In genomic region chr13:66359910-66360552, GRCh38 we compare ENCODE assay signal across 25 cellular contexts.
DNase-seq lines count a peak whose midpoint lies in the region; ATAC-seq and TF ChIP-seq lines count a peak whose summit lies in the region.
"Had no signal": no experiment of that assay in that cellular context is flagged by ENCODE, and none has a peak within 500 bp of the region (broad histone marks: within the 10 kb centered on the region; RNA-seq: fewer than 3 reads in every experiment).

No MANE protein-coding gene starts in this region.

- H3K9me3 ChIP-seq in MM.1S (replicated peaks; ENCODE audit: insufficient read depth, low read length): no peaks in the 10 kb centered on the region
- H3K9me3 ChIP-seq: lower lobe of right lung, tibial nerve had no signal

- H3K4me3 ChIP-seq in MM.1S (ENCODE audit: low read length): no peak overlapping the region
- H3K4me3 ChIP-seq: lower lobe of right lung, smooth muscle cell, tibial nerve had no signal

- H3K27me3 ChIP-seq in MM.1S (replicated peaks; ENCODE audit: insufficient read depth, low read length): no peaks in the 10 kb centered on the region
- H3K27me3 ChIP-seq: tibial nerve had no signal

- H2AFZ ChIP-seq in MM.1S (ENCODE audit: low read length): no peak overlapping the region

- no peaks in the 10 kb centered on the region for H3K36me3 ChIP-seq in MM.1S (replicated peaks; ENCODE audit: insufficient read depth, low read length)
- H3K36me3 ChIP-seq: lower lobe of right lung, tibial nerve had no signal

- H3K27ac ChIP-seq in MM.1S (ENCODE audit: low read length): no peak overlapping the region
- H3K27ac ChIP-seq: lower lobe of right lung, tibial nerve had no signal

- no peaks in the 10 kb centered on the region for H3F3A ChIP-seq in MM.1S (ENCODE audit: insufficient read depth, low read length)

- H3K79me2 ChIP-seq in MM.1S (ENCODE audit: low read length): no peaks in the 10 kb centered on the region

- ATAC-seq in GM19324 (IDR thresholded peaks at IDR 0.05; ENCODE audit: low FRiP score, unreplicated experiment) (peak; percentile 77), HG02763 (IDR thresholded peaks at IDR 0.05; ENCODE audit: unreplicated experiment) (peak; percentile 54), HG03439 (IDR thresholded peaks at IDR 0.05; ENCODE audit: unreplicated experiment) (no peak)
- ATAC-seq: activated T-helper 17 cell treated with anti-CD3 and anti-CD28 coated beads, Interleukin-2, amount 50 U/mL, for 72 hours; CD8-positive, alpha-beta T cell; esophagus mucosa; lower lobe of right lung; Right ventricle myocardium inferior; stimulated activated naive CD8-positive, alpha-beta T cell treated with anti-CD3 and anti-CD28 coated beads, Interleukin-15, Interleukin-2, amounts not matched to agents 100 U/mL and 50 U/mL, for 24 hours had no signal

- no peaks in the 10 kb centered on the region for H3K9me2 ChIP-seq in MM.1S (replicated peaks; ENCODE audit: insufficient read depth, low read length)

- no peaks in the 10 kb centered on the region for H3K4me1 ChIP-seq in MM.1S (ENCODE audit: low read length)
- H3K4me1 ChIP-seq: lower lobe of right lung, tibial nerve had no signal

- in situ Hi-C loops in GM13976 (cut with MboI; ENCODE audit: low sequenced_read_pairs, unreplicated experiment): no loop called here

- H3K4me2 ChIP-seq in MM.1S (ENCODE audit: low read depth, low read length): peak overlapping the region; percentile 15
- H3K4me2 ChIP-seq: smooth muscle cell had no signal

- DNase-seq in MM.1S (peak; percentile 29), GM13976 (ENCODE audit: low spot score) (no peak), GM20000 (ENCODE audit: low spot score) (no peak), HuH-7 (ENCODE audit: low spot score) (no peak)
- DNase-seq: activated naive CD8-positive, alpha-beta T cell treated with anti-CD3 and anti-CD28 coated beads, Interleukin-2, amount 10 ng/mL, durations not matched to agents 7 days and 5 days; CD8-positive, alpha-beta T cell; cerebellar nuclear complex; hypothalamus; islet precursor cell; Kasumi-1; lower lobe of right lung; NCI-H1092 treated with DMSO at 0.1 percent for 48 hours; NCI-H2107; NCI-H524 treated with DMSO at 0.1 percent for 48 hours; stimulated activated CD4-positive, alpha-beta T cell treated with anti-CD3 and anti-CD28 coated beads, Interleukin-2, amount 100 ng/mL, for 48 hours; stimulated activated naive CD8-positive, alpha-beta T cell treated with anti-CD3 and anti-CD28 coated beads, Interleukin-15, Interleukin-2, amounts not matched to agents 100 U/mL and 50 U/mL, for 24 hours; SW 1271 had no signal

- no peak for TF ChIP-seq CTCF in MM.1S (IDR thresholded peaks at IDR 0.05; ENCODE audit: low read length)
- no peak for TF ChIP-seq CTCF in GM13976 (IDR thresholded peaks at IDR 0.05; ENCODE audit: borderline replicate concordance, control extremely low read depth, extremely low read depth, insufficient read depth, missing control alignments)
- no peak for TF ChIP-seq CTCF in GM20000 (IDR thresholded peaks at IDR 0.05; ENCODE audit: extremely low read depth, missing control alignments)

- no peak overlapping the region for H3K9ac ChIP-seq in MM.1S (ENCODE audit: low read length)

- H4K20me1 ChIP-seq in MM.1S (ENCODE audit: insufficient read depth, low read length): no peaks in the 10 kb centered on the region
